In the genomic region with DNA sequence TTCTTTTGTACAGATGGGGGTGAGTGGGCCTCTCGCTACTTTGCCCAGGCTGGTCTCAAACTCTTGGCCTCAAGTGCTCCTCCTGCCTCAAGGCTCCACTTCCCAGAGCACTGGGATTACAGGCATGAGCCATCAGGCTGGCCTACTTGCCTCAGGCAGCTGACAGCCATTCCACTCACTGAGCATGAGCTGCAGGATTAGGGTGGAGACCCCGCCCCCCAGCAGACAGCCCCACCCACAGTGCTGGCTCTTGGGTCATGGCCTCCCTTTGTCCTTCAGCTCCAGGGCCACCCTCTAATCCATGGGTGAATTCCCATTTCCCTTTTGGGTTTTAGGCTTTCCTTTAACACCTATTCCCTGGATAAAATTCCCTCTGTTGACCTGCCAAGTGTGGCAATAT, we compare ENCODE assay signal across 23 cellular contexts.
DNase-seq lines count a peak whose midpoint lies in the region; ATAC-seq and TF ChIP-seq lines count a peak whose summit lies in the region.
"Had no signal": no experiment of that assay in that cellular context is flagged by ENCODE, and none has a peak within 500 bp of the region (broad histone marks: within the 10 kb centered on the region; RNA-seq: fewer than 3 reads in every experiment).

No MANE protein-coding gene starts in this region.

- DNase-seq in GM23338 (ENCODE audit: low spot score): no peak
- peak; percentile 48 for DNase-seq in WERI-Rb-1
- peak; percentile 34 for DNase-seq in islet precursor cell
- no peak for DNase-seq in SKM-1 treated with dmso at 0.1 percent for 144 hours (lab: John Stamatoyannopoulos, UW; ENCODE audit: unreplicated experiment)
- DNase-seq in cerebellum (ENCODE audit: low spot score): no peak
- no peak for DNase-seq in stimulated activated naive B cell treated with anti-CD40 and anti-IgM and Interleukin-4, amounts not matched to agents 10 μg/mL and 1 μg/mL and 100 μg/mL, for 72 hours
- no peak for DNase-seq in mesenchymal stem cell
- DNase-seq: C1 segment of cervical spinal cord; CD4-positive, alpha-beta memory T cell; COR-L47; HCEC 1CT; Karpas-422; MV-4-11; NCI-H1105; NCI-H146; NCI-H1930; NCI-H2107; NCI-H446; NCI-H524 treated with DMSO at 0.1 percent for 48 hours; Peyer's patch; SIG-M5; SK-N-SH had no signal

- H3K36me3 ChIP-seq in GM23338 (ENCODE audit: insufficient read depth): no peaks in the 10 kb centered on the region
- H3K36me3 ChIP-seq in WERI-Rb-1: no peaks in the 10 kb centered on the region; the same call in 1 of the 2 replicates
- H3K36me3 ChIP-seq in mesenchymal stem cell (ENCODE audit: control insufficient read depth in 1 of 2, insufficient read depth in 2 of 2, low read depth in 1 of 2, low read length in 2 of 2): no peaks in the 10 kb centered on the region
- H3K36me3 ChIP-seq: Peyer's patch had no signal

- no peak for TF ChIP-seq CTCF in GM23338 (conservative IDR thresholded peaks at IDR 0.05; ENCODE audit: low read depth in 2 of 2)
- no peak for TF ChIP-seq CTCF in WERI-Rb-1 (IDR thresholded peaks at IDR 0.05; ENCODE audit: low read depth, low read length)

- H3F3A ChIP-seq in GM23338 (replicated peaks; ENCODE audit: low read depth): no peaks in the 10 kb centered on the region

- no peaks in the 10 kb centered on the region for H3K27me3 ChIP-seq in GM23338 (ENCODE audit: insufficient read depth)
- no peaks in the 10 kb centered on the region for H3K27me3 ChIP-seq in WERI-Rb-1 (ENCODE audit: insufficient read depth, low read depth, severe bottlenecking)
- H3K27me3 ChIP-seq in mesenchymal stem cell (ENCODE audit: control insufficient read depth in 1 of 2, insufficient read depth in 1 of 2, low read length in 2 of 2): peaks cover 17 to 47% of the 10 kb centered on the region in 2 experiments
- H3K27me3 ChIP-seq: Peyer's patch had no signal

- H3K79me1 ChIP-seq in mesenchymal stem cell (replicated peaks; ENCODE audit: low read length, poor library complexity, severe bottlenecking): no peaks in the 10 kb centered on the region

- H2AFZ ChIP-seq in GM23338: no peak overlapping the region
- H2AFZ ChIP-seq in mesenchymal stem cell (ENCODE audit: low read depth, low read length): no peak overlapping the region

- 75% methylated on average over 2 of the region's 2 CpGs for WGBS in mesenchymal stem cell

- no peak overlapping the region for H3K4ac ChIP-seq in mesenchymal stem cell (ENCODE audit: low read depth in 1 of 2, low read length in 2 of 2)

- no peaks in the 10 kb centered on the region for H3K36me3 Mint-ChIP-seq in GM23338 (ENCODE audit: low read depth)
- no peaks in the 10 kb centered on the region for H3K36me3 Mint-ChIP-seq in stimulated activated naive B cell treated with anti-CD40 and anti-IgM and Interleukin-4, amounts not matched to agents 10 μg/mL and 1 μg/mL and 100 μg/mL, for 72 hours
- H3K36me3 Mint-ChIP-seq: CD4-positive, alpha-beta memory T cell had no signal

- peak overlapping the region in 1 of 2 experiments; percentile 79 for H3K14ac ChIP-seq in mesenchymal stem cell (ENCODE audit: low read length in 2 of 2)

- H3K9me3 Mint-ChIP-seq in GM23338: no peaks in the 10 kb centered on the region
- H3K9me3 Mint-ChIP-seq in stimulated activated naive B cell treated with anti-CD40 and anti-IgM and Interleukin-4, amounts not matched to agents 10 μg/mL and 1 μg/mL and 100 μg/mL, for 72 hours: no peaks in the 10 kb centered on the region
- H3K9me3 Mint-ChIP-seq: CD4-positive, alpha-beta memory T cell had no signal

- no peak overlapping the region for H3K23ac ChIP-seq in mesenchymal stem cell (ENCODE audit: low read length in 2 of 2)

- no peaks in the 10 kb centered on the region for H4K20me1 ChIP-seq in GM23338 (replicated peaks; ENCODE audit: insufficient read depth)

- H4K8ac ChIP-seq in mesenchymal stem cell (ENCODE audit: low read length): no peak overlapping the region

- no peak overlapping the region for H3K9ac ChIP-seq in mesenchymal stem cell (ENCODE audit: low read length)
- H3K9ac ChIP-seq: SK-N-SH had no signal

- no peak overlapping the region for H4K91ac ChIP-seq in mesenchymal stem cell (ENCODE audit: low read length)

- H3K4me3 ChIP-seq in GM23338: no peak overlapping the region
- no peak overlapping the region for H3K4me3 ChIP-seq in WERI-Rb-1 (ENCODE audit: low read depth, low read length)
- H3K4me3 ChIP-seq in mesenchymal stem cell (ENCODE audit: insufficient read depth in 1 of 2, low read depth in 1 of 2, low read length in 2 of 2): no peak overlapping the region
- H3K4me3 ChIP-seq: Peyer's patch had no signal

- no peaks in the 10 kb centered on the region for H3K9me3 ChIP-seq in WERI-Rb-1 (ENCODE audit: severe bottlenecking)
- H3K9me3 ChIP-seq in mesenchymal stem cell (ENCODE audit: control insufficient read depth, low read length): no peaks in the 10 kb centered on the region
- H3K9me3 ChIP-seq: Peyer's patch, SK-N-SH had no signal

- no peak overlapping the region for H3K27ac ChIP-seq in GM23338 (ENCODE audit: low read depth)
- H3K27ac ChIP-seq in WERI-Rb-1: no peak overlapping the region
- no peak overlapping the region for H3K27ac ChIP-seq in mesenchymal stem cell (ENCODE audit: low read length, poor library complexity, severe bottlenecking)
- H3K27ac ChIP-seq: HL-60, Peyer's patch had no signal

- H3K4me1 ChIP-seq in GM23338 (ENCODE audit: insufficient read depth): no peaks in the 10 kb centered on the region
- H3K4me1 ChIP-seq in mesenchymal stem cell (ENCODE audit: control insufficient read depth, insufficient read depth, low read depth, low read length): no peaks in the 10 kb centered on the region
- H3K4me1 ChIP-seq: Peyer's patch had no signal

- no peak overlapping the region for H3K18ac ChIP-seq in mesenchymal stem cell (ENCODE audit: low read depth in 1 of 2, low read length in 2 of 2)

- H3K4me2 ChIP-seq in GM23338 (no peak overlapping the region), mesenchymal stem cell (ENCODE audit: low read length, poor library complexity, severe bottlenecking) (no peak overlapping the region)
- H3K4me2 ChIP-seq: SK-N-SH had no signal

- no peak overlapping the region for H2BK5ac ChIP-seq in mesenchymal stem cell (ENCODE audit: low read depth, low read length, poor library complexity, severe bottlenecking)

- H3K79me2 ChIP-seq in GM23338 (replicated peaks; ENCODE audit: insufficient read depth): no peaks in the 10 kb centered on the region

- no peak overlapping the region for H2BK15ac ChIP-seq in mesenchymal stem cell (ENCODE audit: low read depth, poor library complexity, severe bottlenecking)

- peak; percentile 53; the same call in 2 of the 3 replicates for ATAC-seq in GM23338
- ATAC-seq in stimulated activated naive B cell treated with anti-CD40 and anti-IgM and Interleukin-4, amounts not matched to agents 10 μg/mL and 1 μg/mL and 100 μg/mL, for 72 hours (replicated peaks): no peak

- no peak overlapping the region for H2BK120ac ChIP-seq in mesenchymal stem cell (ENCODE audit: low read depth, low read length)

- H3K4me3 Mint-ChIP-seq in GM23338: no peak overlapping the region
- no peak overlapping the region for H3K4me3 Mint-ChIP-seq in stimulated activated naive B cell treated with anti-CD40 and anti-IgM and Interleukin-4, amounts not matched to agents 10 μg/mL and 1 μg/mL and 100 μg/mL, for 72 hours
- H3K4me3 Mint-ChIP-seq: CD4-positive, alpha-beta memory T cell had no signal

- H2BK12ac ChIP-seq in mesenchymal stem cell (ENCODE audit: low read length in 2 of 2): no peak overlapping the region

- no peaks in the 10 kb centered on the region for H3K9me2 ChIP-seq in GM23338 (ENCODE audit: insufficient read depth)
- H3K9me2 ChIP-seq: SK-N-SH had no signal

- H3K27ac Mint-ChIP-seq in GM23338: no peak overlapping the region
- no peak overlapping the region for H3K27ac Mint-ChIP-seq in stimulated activated naive B cell treated with anti-CD40 and anti-IgM and Interleukin-4, amounts not matched to agents 10 μg/mL and 1 μg/mL and 100 μg/mL, for 72 hours
- H3K27ac Mint-ChIP-seq: CD4-positive, alpha-beta memory T cell had no signal

- H3K27me3 Mint-ChIP-seq in GM23338 (ENCODE audit: insufficient read depth, low read depth, poor library complexity): no peaks in the 10 kb centered on the region
- H3K27me3 Mint-ChIP-seq in stimulated activated naive B cell treated with anti-CD40 and anti-IgM and Interleukin-4, amounts not matched to agents 10 μg/mL and 1 μg/mL and 100 μg/mL, for 72 hours: peaks cover 23 to 29% of the 10 kb centered on the region in 2 donors

- no peaks in the 10 kb centered on the region for H3K4me1 Mint-ChIP-seq in GM23338
- H3K4me1 Mint-ChIP-seq in stimulated activated naive B cell treated with anti-CD40 and anti-IgM and Interleukin-4, amounts not matched to agents 10 μg/mL and 1 μg/mL and 100 μg/mL, for 72 hours: no peaks in the 10 kb centered on the region
- H3K4me1 Mint-ChIP-seq: CD4-positive, alpha-beta memory T cell had no signal

- H2AK5ac ChIP-seq in mesenchymal stem cell (ENCODE audit: low read length, severe bottlenecking): no peak overlapping the region

Comparison
In these comparisons a context has a peak if more than half of its experiments do, and no peak if none do; other contexts are left out.
1. DNase-seq: peak in WERI-Rb-1 (single experiment) and islet precursor cell (single experiment); none in GM23338 (single experiment), SKM-1 treated with dmso at 0.1 percent for 144 hours (single experiment), cerebellum (single experiment), stimulated activated naive B cell treated with anti-CD40 and anti-IgM and Interleukin-4, amounts not matched to agents 10 μg/mL and 1 μg/mL and 100 μg/mL, for 72 hours (single experiment) and mesenchymal stem cell (single experiment).